12 cellular contexts compared by ENCODE assay signal in genomic region chr4:96016615-96017299, GRCh38.
DNase-seq lines count a peak whose midpoint lies in the region; ATAC-seq and TF ChIP-seq lines count a peak whose summit lies in the region.
"Had no signal": no experiment of that assay in that cellular context is flagged by ENCODE, and none has a peak within 500 bp of the region (broad histone marks: within the 10 kb centered on the region; RNA-seq: fewer than 3 reads in every experiment).

No MANE protein-coding gene starts in this region.

- H3K36me3 ChIP-seq in Karpas-422 (ENCODE audit: insufficient read depth, low read length) = no peaks in the 10 kb centered on the region

- no peaks in the 10 kb centered on the region for H3K9me2 ChIP-seq in Karpas-422 (replicated peaks; ENCODE audit: insufficient read depth, low read length)

- ATAC-seq in GM21619 (IDR thresholded peaks at IDR 0.05; ENCODE audit: unreplicated experiment) = peak; percentile 69
- ATAC-seq: activated naive CD4-positive, alpha-beta T cell treated with anti-CD3 and anti-CD28 coated beads, Interleukin-2, amount 50 U/mL, for 72 hours had no signal

- no peaks in the 10 kb centered on the region for H3K4me1 ChIP-seq in Karpas-422 (ENCODE audit: low read length)

- H3K4me3 ChIP-seq in fibroblast of mammary gland (ENCODE audit: control insufficient read depth, low read depth, low read length) (no peak overlapping the region), Karpas-422 (ENCODE audit: low read length) (no peak overlapping the region)

- no peaks in the 10 kb centered on the region for H3K27me3 ChIP-seq in Karpas-422 (ENCODE audit: low read length)

- peaks cover 27% of the 10 kb centered on the region; the same call in 1 of the 2 replicates for H3K9me3 ChIP-seq in Karpas-422 (ENCODE audit: low read length)

- no peak overlapping the region for H3K27ac ChIP-seq in Karpas-422 (ENCODE audit: low read length)

- no peak overlapping the region for H3K9ac ChIP-seq in Karpas-422 (ENCODE audit: low read length)

- no peak overlapping the region for H3K4me2 ChIP-seq in Karpas-422 (ENCODE audit: low read depth, low read length, poor library complexity, severe bottlenecking)

- no peaks in the 10 kb centered on the region for H3K79me2 ChIP-seq in Karpas-422 (ENCODE audit: low read length)

- no peaks in the 10 kb centered on the region for H4K20me1 ChIP-seq in Karpas-422 (ENCODE audit: insufficient read depth, low read depth, low read length)

- no peak overlapping the region for H2AFZ ChIP-seq in Karpas-422 (ENCODE audit: low read length)

- no peak for TF ChIP-seq CTCF in fibroblast of mammary gland (conservative IDR thresholded peaks at IDR 0.05; ENCODE audit: control insufficient read depth, insufficient read depth, low read depth, low read length)

- DNase-seq in A172 (ENCODE audit: low spot score) = peak; percentile 41
- DNase-seq in HT1080 (ENCODE audit: low read depth) = peak; percentile 70
- DNase-seq in fibroblast of mammary gland (ENCODE audit: low read depth) = peak; percentile 72
- no peak for DNase-seq in activated T-cell treated with anti-CD3 and anti-CD28 coated beads for 4 hours
- DNase-seq in Karpas-422 = no peak
- DNase-seq in DMS53 (lab: John Stamatoyannopoulos, UW) = no peak
- no peak for DNase-seq in HUDEP-2 (lab: John Stamatoyannopoulos, UW; ENCODE audit: unreplicated experiment in 76 of 76)
- DNase-seq: endodermal cell, GF-D8, NCI-H1436 treated with DMSO at 0.1 percent for 48 hours had no signal

Comparison
In these comparisons a context has a peak if more than half of its experiments do, and no peak if none do; other contexts are left out.
1. DNase-seq: peak in A172 (single experiment), HT1080 (single experiment) and fibroblast of mammary gland (single experiment); none in activated T-cell treated with anti-CD3 and anti-CD28 coated beads for 4 hours (single experiment), Karpas-422 (single experiment), DMS53 (single experiment) and HUDEP-2 (0 of 76).